In genomic region chr20:24959591-24960301, GRCh38 we compare ENCODE assay signal across 16 cellular contexts. TPM values are rescaled to one million over a fixed set of nuclear protein-coding genes. Genes with fewer than 3 reads are reported as not detected.
DNase-seq lines count a peak whose midpoint lies in the region; ATAC-seq and TF ChIP-seq lines count a peak whose summit lies in the region.
"Had no signal": no experiment of that assay in that cellular context is flagged by ENCODE, and none has a peak within 500 bp of the region (broad histone marks: within the 10 kb centered on the region; RNA-seq: fewer than 3 reads in every experiment).

No MANE protein-coding gene starts in this region.

- no peaks in the 10 kb centered on the region for H3K27me3 Mint-ChIP-seq in CD4-positive, CD25-positive, alpha-beta regulatory T cell
- H3K27me3 Mint-ChIP-seq in CD8-positive, alpha-beta memory T cell = peaks cover 0 to 2% of the 10 kb centered on the region in 2 donors
- H3K27me3 Mint-ChIP-seq in activated T-helper 17 cell treated with anti-CD3 and anti-CD28 coated beads, Interleukin-2, amount 50 U/mL, for 72 hours = no peaks in the 10 kb centered on the region
- H3K27me3 Mint-ChIP-seq in neural crest cell (ENCODE audit: low read depth) = no peaks in the 10 kb centered on the region
- H3K27me3 Mint-ChIP-seq: stimulated activated naive B cell treated with anti-CD40 and anti-IgM and Interleukin-4, amounts not matched to agents 10 μg/mL and 1 μg/mL and 100 μg/mL, for 72 hours had no signal

- H3K36me3 Mint-ChIP-seq in CD4-positive, CD25-positive, alpha-beta regulatory T cell = peaks cover 25% of the 10 kb centered on the region
- H3K36me3 Mint-ChIP-seq in CD8-positive, alpha-beta memory T cell = peaks cover 25 to 93% (median 29%) of the 10 kb centered on the region in 3 donors
- peaks cover 65% of the 10 kb centered on the region for H3K36me3 Mint-ChIP-seq in activated T-helper 17 cell treated with anti-CD3 and anti-CD28 coated beads, Interleukin-2, amount 50 U/mL, for 72 hours (ENCODE audit: low read depth)
- peaks cover 14% of the 10 kb centered on the region for H3K36me3 Mint-ChIP-seq in neural crest cell (ENCODE audit: low read depth)

- H3K27ac Mint-ChIP-seq in CD4-positive, CD25-positive, alpha-beta regulatory T cell = peak overlapping the region in 2 of 3 donors; percentile 54 to 67
- H3K27ac Mint-ChIP-seq in CD8-positive, alpha-beta memory T cell = peak overlapping the region; percentile 97 to 100 (median 99)
- H3K27ac Mint-ChIP-seq in activated T-helper 17 cell treated with anti-CD3 and anti-CD28 coated beads, Interleukin-2, amount 50 U/mL, for 72 hours = peak overlapping the region; percentile 39
- peak overlapping the region; percentile 57 for H3K27ac Mint-ChIP-seq in neural crest cell (ENCODE audit: unreplicated experiment)
- H3K27ac Mint-ChIP-seq: stimulated activated naive B cell treated with anti-CD40 and anti-IgM and Interleukin-4, amounts not matched to agents 10 μg/mL and 1 μg/mL and 100 μg/mL, for 72 hours had no signal

- no peak overlapping the region for H3K4me3 Mint-ChIP-seq in CD4-positive, CD25-positive, alpha-beta regulatory T cell
- peak overlapping the region in 6 of 7 donors; percentile 38 to 92 (median 67) for H3K4me3 Mint-ChIP-seq in CD8-positive, alpha-beta memory T cell
- no peak overlapping the region for H3K4me3 Mint-ChIP-seq in activated T-helper 17 cell treated with anti-CD3 and anti-CD28 coated beads, Interleukin-2, amount 50 U/mL, for 72 hours
- H3K4me3 Mint-ChIP-seq in neural crest cell = no peak overlapping the region
- H3K4me3 Mint-ChIP-seq: stimulated activated naive B cell treated with anti-CD40 and anti-IgM and Interleukin-4, amounts not matched to agents 10 μg/mL and 1 μg/mL and 100 μg/mL, for 72 hours had no signal

- H3K27ac ChIP-seq in CD4-positive, CD25-positive, alpha-beta regulatory T cell (ENCODE audit: insufficient read depth, low read length, poor library complexity, severe bottlenecking) = peak overlapping the region; percentile 69
- H3K27ac ChIP-seq in CD8-positive, alpha-beta memory T cell (ENCODE audit: low read depth, low read length) = peak overlapping the region; percentile 90
- H3K27ac ChIP-seq: tibial nerve, WERI-Rb-1 had no signal

- no peak overlapping the region for H3K4me3 ChIP-seq in CD4-positive, CD25-positive, alpha-beta regulatory T cell (ENCODE audit: low read depth, low read length)
- H3K4me3 ChIP-seq in CD8-positive, alpha-beta memory T cell (ENCODE audit: low read length) = no peak overlapping the region
- no peak overlapping the region for H3K4me3 ChIP-seq in BE2C (ENCODE audit: low read depth, low read length)
- H3K4me3 ChIP-seq: esophagus squamous epithelium, mucosa of descending colon, tibial nerve had no signal

- no peak for ATAC-seq in CD4-positive, CD25-positive, alpha-beta regulatory T cell (ENCODE audit: low read depth in 2 of 2)
- no peak for ATAC-seq in activated T-helper 17 cell treated with anti-CD3 and anti-CD28 coated beads, Interleukin-2, amount 50 U/mL, for 72 hours (replicated peaks)
- ATAC-seq: mucosa of descending colon; stimulated activated naive B cell treated with anti-CD40 and anti-IgM and Interleukin-4, amounts not matched to agents 10 μg/mL and 1 μg/mL and 100 μg/mL, for 72 hours had no signal

- H3K4me1 Mint-ChIP-seq in CD4-positive, CD25-positive, alpha-beta regulatory T cell = peaks cover 7 to 18% (median 14%) of the 10 kb centered on the region in 4 donors
- H3K4me1 Mint-ChIP-seq in CD8-positive, alpha-beta memory T cell = peaks cover 68 to 96% (median 80%) of the 10 kb centered on the region in 3 donors
- H3K4me1 Mint-ChIP-seq in activated T-helper 17 cell treated with anti-CD3 and anti-CD28 coated beads, Interleukin-2, amount 50 U/mL, for 72 hours = peaks cover 11% of the 10 kb centered on the region
- no peaks in the 10 kb centered on the region for H3K4me1 Mint-ChIP-seq in neural crest cell

- POLR2A ChIA-PET in CD8-positive, alpha-beta memory T cell (lab: Charles Lee) = interaction anchor here (1.7 to 2.8 kb wide), 2 partner anchors 9 to 131 kb away, joined by 5 to 34 read pairs; partner anchors contain the start of gene CST7

- H3K36me3 ChIP-seq in CD4-positive, CD25-positive, alpha-beta regulatory T cell (ENCODE audit: control insufficient read depth, insufficient read depth, low read length) = peaks cover 62% of the 10 kb centered on the region
- H3K36me3 ChIP-seq in CD8-positive, alpha-beta memory T cell (ENCODE audit: insufficient read depth, low read length) = peaks cover 50% of the 10 kb centered on the region
- H3K36me3 ChIP-seq in BE2C = peaks cover 18% of the 10 kb centered on the region

- TF ChIP-seq CTCF in neural crest cell (conservative IDR thresholded peaks at IDR 0.05) = no peak
- no peak for TF ChIP-seq CTCF in BE2C (IDR thresholded peaks at IDR 0.05; ENCODE audit: low read depth, low read length)

- H3K4me1 ChIP-seq in CD4-positive, CD25-positive, alpha-beta regulatory T cell (ENCODE audit: control insufficient read depth, insufficient read depth, low read length, poor library complexity, severe bottlenecking) = peaks cover 5% of the 10 kb centered on the region
- H3K4me1 ChIP-seq in CD8-positive, alpha-beta memory T cell (ENCODE audit: insufficient read depth, low read length) = peaks cover 83% of the 10 kb centered on the region
- H3K4me1 ChIP-seq in BE2C = no peaks in the 10 kb centered on the region
- H3K4me1 ChIP-seq: tibial nerve had no signal

- no peaks in the 10 kb centered on the region for H3K9me3 ChIP-seq in CD4-positive, CD25-positive, alpha-beta regulatory T cell (ENCODE audit: control insufficient read depth in 2 of 2, low read length in 2 of 2)
- H3K9me3 ChIP-seq in CD8-positive, alpha-beta memory T cell (ENCODE audit: low read length) = no peaks in the 10 kb centered on the region
- H3K9me3 ChIP-seq in BE2C = no peaks in the 10 kb centered on the region
- H3K9me3 ChIP-seq: esophagus squamous epithelium, mucosa of descending colon, tibial nerve had no signal

- no peaks in the 10 kb centered on the region for H3K27me3 ChIP-seq in CD4-positive, CD25-positive, alpha-beta regulatory T cell (ENCODE audit: control insufficient read depth, insufficient read depth, low read length)
- no peaks in the 10 kb centered on the region for H3K27me3 ChIP-seq in CD8-positive, alpha-beta memory T cell (ENCODE audit: insufficient read depth, low read length, poor library complexity, severe bottlenecking)
- H3K27me3 ChIP-seq in BE2C = no peaks in the 10 kb centered on the region
- H3K27me3 ChIP-seq: esophagus squamous epithelium, tibial nerve had no signal

- CTCF ChIA-PET in CD8-positive, alpha-beta memory T cell (lab: Charles Lee) = interaction anchor here (1.4 to 2.8 kb wide), 2 partner anchors 10 to 29 kb away, joined by 5 to 19 read pairs; partner anchors contain the start of gene CST7

- no peaks in the 10 kb centered on the region for H3K9me3 Mint-ChIP-seq in CD4-positive, CD25-positive, alpha-beta regulatory T cell
- no peaks in the 10 kb centered on the region for H3K9me3 Mint-ChIP-seq in CD8-positive, alpha-beta memory T cell
- no peaks in the 10 kb centered on the region for H3K9me3 Mint-ChIP-seq in activated T-helper 17 cell treated with anti-CD3 and anti-CD28 coated beads, Interleukin-2, amount 50 U/mL, for 72 hours
- no peaks in the 10 kb centered on the region for H3K9me3 Mint-ChIP-seq in neural crest cell
- H3K9me3 Mint-ChIP-seq: stimulated activated naive B cell treated with anti-CD40 and anti-IgM and Interleukin-4, amounts not matched to agents 10 μg/mL and 1 μg/mL and 100 μg/mL, for 72 hours had no signal

- no peak for DNase-seq in CD4-positive, CD25-positive, alpha-beta regulatory T cell
- peak in 1 of 5 donors; percentile 59 for DNase-seq in CD8-positive, alpha-beta memory T cell
- DNase-seq in neural crest cell (ENCODE audit: low read depth, low spot score) (no peak), T1000 (lab: John Stamatoyannopoulos, UW) (no peak), BE2C (no peak)
- no peak for DNase-seq in stimulated activated naive CD4-positive, alpha-beta T cell (lab: John Stamatoyannopoulos, UW)
- DNase-seq: activated gamma-delta T cell; esophagus squamous epithelium; NCI-H1105; NCI-H510A; stimulated activated naive B cell treated with anti-CD40 and anti-IgM and Interleukin-4, amounts not matched to agents 10 μg/mL and 1 μg/mL and 100 μg/mL, for 72 hours; WERI-Rb-1 had no signal

RNA-seq across cellular contexts. Expression of gene CST7, which starts 10.7 kb away (rescaled TPM):
- 30.7 TPM for total RNA-seq in CD4-positive, CD25-positive, alpha-beta regulatory T cell
- polyA plus RNA-seq in CD4-positive, CD25-positive, alpha-beta regulatory T cell = 100 to 1,000 TPM in 3 of 4 donors, 10 to 100 TPM in 1; 56.7 to 208 (median 161) TPM
- 100 to 1,000 TPM; 124 to 131 TPM for total RNA-seq in CD8-positive, alpha-beta memory T cell
- 889 TPM for polyA plus RNA-seq in CD8-positive, alpha-beta memory T cell
- 10 to 100 TPM; 38.2 to 41.7 TPM for total RNA-seq in activated T-helper 17 cell treated with anti-CD3 and anti-CD28 coated beads, Interleukin-2, amount 50 U/mL, for 72 hours
- total RNA-seq in neural crest cell = not detected in 2 replicates
- polyA plus RNA-seq in BE2C (2012; ENCODE audit: insufficient read depth, insufficient read length, low read depth) = not detected
- total RNA-seq: G401 had no signal

RNA-seq across cellular contexts. Expression of gene APMAP, which starts 32.8 kb away (rescaled TPM):
- total RNA-seq in CD4-positive, CD25-positive, alpha-beta regulatory T cell = 28.2 TPM
- polyA plus RNA-seq in CD4-positive, CD25-positive, alpha-beta regulatory T cell = 10 to 100 TPM; 68.4 to 83.2 (median 72.4) TPM
- 10 to 100 TPM; 82.5 to 83.6 TPM for total RNA-seq in CD8-positive, alpha-beta memory T cell
- 228 TPM for polyA plus RNA-seq in CD8-positive, alpha-beta memory T cell
- total RNA-seq in activated T-helper 17 cell treated with anti-CD3 and anti-CD28 coated beads, Interleukin-2, amount 50 U/mL, for 72 hours = 10 to 100 TPM; 30.7 to 49.4 TPM
- 85.0 and 88.6 TPM in 2 replicates for total RNA-seq in neural crest cell
- 120 TPM for polyA plus RNA-seq in BE2C (2012; ENCODE audit: insufficient read depth, insufficient read length, low read depth)

Comparison
In these comparisons a context has a peak if more than half of its experiments do, and no peak if none do; other contexts are left out.
1. H3K27ac Mint-ChIP-seq: peak in every context shown above with its lines; median percentile 99 in CD8-positive, alpha-beta memory T cell; 60 in CD4-positive, CD25-positive, alpha-beta regulatory T cell; 57 in neural crest cell; 39 in activated T-helper 17 cell treated with anti-CD3 and anti-CD28 coated beads, Interleukin-2, amount 50 U/mL, for 72 hours.
2. H3K4me3 Mint-ChIP-seq: peak in CD8-positive, alpha-beta memory T cell (6 of 7); none in CD4-positive, CD25-positive, alpha-beta regulatory T cell (0 of 4), activated T-helper 17 cell treated with anti-CD3 and anti-CD28 coated beads, Interleukin-2, amount 50 U/mL, for 72 hours (single experiment) and neural crest cell (single experiment).
3. RNA of gene CST7, which starts 10.7 kb away (total RNA-seq): 124 to 131 TPM in CD8-positive, alpha-beta memory T cell, 38.2 to 41.7 TPM in activated T-helper 17 cell treated with anti-CD3 and anti-CD28 coated beads, Interleukin-2, amount 50 U/mL, for 72 hours and 30.7 TPM in CD4-positive, CD25-positive, alpha-beta regulatory T cell (single experiment); not detected in neural crest cell; every median in the first group is over 10 times any median in the second.